32 cellular contexts compared by ENCODE assay signal in the genomic region with DNA sequence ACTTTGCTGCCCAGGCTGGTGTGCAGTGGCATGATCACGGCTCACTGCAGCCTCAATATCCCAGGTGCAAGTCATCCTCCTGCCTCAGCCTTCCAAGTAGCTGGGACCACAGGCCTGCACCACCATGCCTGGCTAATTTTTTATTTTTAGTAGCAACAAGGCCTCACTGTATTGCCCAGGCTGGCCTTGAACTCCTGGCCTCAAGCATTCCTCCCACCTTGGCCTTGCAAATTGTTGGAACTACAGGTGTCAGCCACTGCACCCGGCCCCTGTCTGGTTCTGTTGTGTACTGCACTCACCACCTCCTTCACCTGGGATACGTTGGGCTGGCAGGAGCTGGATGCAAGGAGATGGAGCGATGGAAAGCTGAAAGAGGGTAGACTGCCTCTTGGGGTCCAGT. TPM values are rescaled to one million over a fixed set of nuclear protein-coding genes. Genes with fewer than 3 reads are reported as not detected.
"Had no signal": no experiment of that assay in that cellular context is flagged by ENCODE, and none has a peak within 500 bp of the region (broad histone marks: within the 10 kb centered on the region; RNA-seq: fewer than 3 reads in every experiment).

No MANE protein-coding gene starts in this region.

- H3K4me1 Mint-ChIP-seq: natural killer cell had no signal

- ATAC-seq: activated CD8-positive, alpha-beta memory T cell treated with anti-CD3 and anti-CD28 coated beads, Interleukin-2, amount 10 ng/mL, durations not matched to agents 7 days and 5 days; activated CD8-positive, alpha-beta T cell treated with anti-CD3 and anti-CD28 coated beads, Interleukin-2, amount 10 ng/mL, durations not matched to agents 7 days and 5 days; activated T-cell treated with anti-CD3 and anti-CD28 coated beads, Interleukin-2, amount 50 U/mL, for 72 hours; esophagus mucosa; foreskin keratinocyte; lower lobe of right lung; natural killer cell; stimulated activated memory B cell treated with anti-CD40 and anti-IgM and Interleukin-4, amounts not matched to agents 10 μg/mL and 1 μg/mL and 100 μg/mL, for 72 hours; stimulated activated naive CD8-positive, alpha-beta T cell treated with anti-CD3 and anti-CD28 coated beads, Interleukin-15, amount 100 ng/mL, for 72 hours had no signal

- H3K36me3 Mint-ChIP-seq: natural killer cell had no signal

- H3K27ac Mint-ChIP-seq: activated CD8-positive, alpha-beta T cell treated with anti-CD3 and anti-CD28 coated beads, Interleukin-2, amount 10 ng/mL, durations not matched to agents 7 days and 5 days; activated naive CD4-positive, alpha-beta T cell treated with anti-CD3 and anti-CD28 coated beads for 36 hours; activated naive CD8-positive, alpha-beta T cell treated with anti-CD3 and anti-CD28 coated beads for 36 hours; activated T-cell treated with anti-CD3 and anti-CD28 coated beads, Interleukin-2, amount 50 U/mL, for 72 hours; natural killer cell; stimulated activated memory B cell treated with anti-CD40 and anti-IgM and Interleukin-4, amounts not matched to agents 10 μg/mL and 1 μg/mL and 100 μg/mL, for 72 hours; T-helper 2 cell treated with Interferon-gamma antibody and Interleukin-4, amounts not matched to agents 5 μg/mL and 100 μg/mL, for 36 hours had no signal

- H3K4me3 ChIP-seq: adrenal gland, cardiac muscle cell, coronary artery, lower lobe of right lung, sigmoid colon, smooth muscle cell, upper lobe of left lung, vagina had no signal

- H3K9me3 Mint-ChIP-seq: activated B cell treated with CpG ODN at 0.5 μM for 24 hours; activated naive CD4-positive, alpha-beta T cell treated with anti-CD3 and anti-CD28 coated beads for 36 hours; activated naive CD8-positive, alpha-beta T cell treated with anti-CD3 and anti-CD28 coated beads for 36 hours; activated T-cell treated with anti-CD3 and anti-CD28 coated beads, Interleukin-2, amount 50 U/mL, for 72 hours; brain; natural killer cell; stimulated activated memory B cell treated with anti-CD40 and anti-IgM and Interleukin-4, amounts not matched to agents 10 μg/mL and 1 μg/mL and 100 μg/mL, for 72 hours; stimulated activated naive CD8-positive, alpha-beta T cell treated with anti-CD3 and anti-CD28 coated beads, Interleukin-15, amount 100 ng/mL, for 72 hours; T-helper 2 cell treated with Interferon-gamma antibody and Interleukin-4, amounts not matched to agents 5 μg/mL and 100 μg/mL, for 36 hours had no signal

- H3K27ac ChIP-seq: adrenal gland, cardiac muscle cell, coronary artery, foreskin keratinocyte, lower lobe of right lung, upper lobe of left lung, vagina had no signal

- H3K4me2 ChIP-seq: smooth muscle cell had no signal

- H3K27me3 ChIP-seq: adrenal gland, cardiac muscle cell, foreskin keratinocyte, sigmoid colon, upper lobe of left lung, vagina had no signal

- H3K4me1 ChIP-seq: foreskin keratinocyte had no signal

- H3K27me3 Mint-ChIP-seq: activated B cell treated with CpG ODN at 0.5 μM for 24 hours; activated CD8-positive, alpha-beta memory T cell treated with anti-CD3 and anti-CD28 coated beads, Interleukin-2, amount 10 ng/mL, durations not matched to agents 7 days and 5 days; activated naive CD8-positive, alpha-beta T cell treated with anti-CD3 and anti-CD28 coated beads for 36 hours; brain; stimulated activated memory B cell treated with anti-CD40 and anti-IgM and Interleukin-4, amounts not matched to agents 10 μg/mL and 1 μg/mL and 100 μg/mL, for 72 hours; stimulated activated naive CD8-positive, alpha-beta T cell treated with anti-CD3 and anti-CD28 coated beads, Interleukin-15, amount 100 ng/mL, for 72 hours had no signal

- H3K4me3 Mint-ChIP-seq: activated B cell treated with CpG ODN at 0.5 μM for 24 hours; activated CD8-positive, alpha-beta memory T cell treated with anti-CD3 and anti-CD28 coated beads, Interleukin-2, amount 10 ng/mL, durations not matched to agents 7 days and 5 days; activated CD8-positive, alpha-beta T cell treated with anti-CD3 and anti-CD28 coated beads, Interleukin-2, amount 10 ng/mL, durations not matched to agents 7 days and 5 days; activated naive CD4-positive, alpha-beta T cell treated with anti-CD3 and anti-CD28 coated beads for 36 hours; activated naive CD8-positive, alpha-beta T cell treated with anti-CD3 and anti-CD28 coated beads for 36 hours; activated T-cell treated with anti-CD3 and anti-CD28 coated beads, Interleukin-2, amount 50 U/mL, for 72 hours; brain; natural killer cell; stimulated activated memory B cell treated with anti-CD40 and anti-IgM and Interleukin-4, amounts not matched to agents 10 μg/mL and 1 μg/mL and 100 μg/mL, for 72 hours; stimulated activated naive CD8-positive, alpha-beta T cell treated with anti-CD3 and anti-CD28 coated beads, Interleukin-15, amount 100 ng/mL, for 72 hours; T-helper 2 cell treated with Interferon-gamma antibody and Interleukin-4, amounts not matched to agents 5 μg/mL and 100 μg/mL, for 36 hours had no signal

- H3K36me3 ChIP-seq: cardiac muscle cell had no signal

- DNase-seq: activated B cell treated with CpG ODN at 0.5 μM for 24 hours; activated CD4-positive, alpha-beta T cell treated with anti-CD3 and anti-CD28 coated beads, Interleukin-2, amount 50 U/mL, for 1 hour; activated CD8-positive, alpha-beta memory T cell treated with anti-CD3 and anti-CD28 coated beads, Interleukin-2, amount 10 ng/mL, durations not matched to agents 7 days and 5 days; activated CD8-positive, alpha-beta T cell treated with anti-CD3 and anti-CD28 coated beads, Interleukin-2, amount 10 ng/mL, durations not matched to agents 7 days and 5 days; activated effector memory CD4-positive, alpha-beta T cell treated with anti-CD3 and anti-CD28 coated beads, Interleukin-2, amount 50 U/mL, for 16 hours; activated naive CD4-positive, alpha-beta T cell treated with anti-CD3 and anti-CD28 coated beads for 36 hours; activated naive CD8-positive, alpha-beta T cell treated with anti-CD3 and anti-CD28 coated beads for 36 hours; activated T-cell treated with anti-CD3 and anti-CD28 coated beads, Interleukin-2, amount 50 U/mL, for 72 hours; adrenal gland; aorta; foreskin keratinocyte; lower lobe of right lung; mesenchymal stem cell; natural killer cell; posterior cingulate gyrus; sigmoid colon; stimulated activated CD4-positive, alpha-beta T cell treated with anti-CD3 and anti-CD28 coated beads, Interleukin-1b, Interleukin-23, amount 100 ng/mL, for 48 hours; stimulated activated CD4-positive, alpha-beta T cell treated with anti-CD3 and anti-CD28 coated beads, Interleukin-4, amount 100 ng/mL, for 4 hours; stimulated activated CD8-positive, alpha-beta memory T cell treated with anti-CD3 and anti-CD28 coated beads, Interleukin-4, amount 100 ng/mL, for 48 hours; stimulated activated naive CD8-positive, alpha-beta T cell treated with anti-CD3 and anti-CD28 coated beads, Interleukin-15, amount 100 ng/mL, for 72 hours; substantia nigra; T-helper 1 cell; upper lobe of left lung had no signal

- H3K9me3 ChIP-seq: adrenal gland, lower lobe of right lung, sigmoid colon, upper lobe of left lung, vagina had no signal

RNA-seq across cellular contexts. Expression of a gene that starts 17.8 kb away (rescaled TPM):
- total RNA-seq: activated CD8-positive, alpha-beta memory T cell treated with anti-CD3 and anti-CD28 coated beads, Interleukin-2, amount 10 ng/mL, durations not matched to agents 7 days and 5 days; cerebellum; natural killer cell had no signal
